In genomic region chr4:40915318-40916217, GRCh38 we compare ENCODE assay signal across 1 cellular context.
TF ChIP-seq lines count a peak whose summit lies in the region.

No MANE protein-coding gene starts in this region.

TF ChIP-seq in GM23338, 12 proteins besides CTCF, POLR2A, EP300 and RAD21 (continued from another document):
- TF ChIP-seq ZNF462 (CRISPR knock-in tag; IDR thresholded peaks at IDR 0.05): no peak
